Comparison of ENCODE assay signal across 8 cellular contexts in the genomic region with DNA sequence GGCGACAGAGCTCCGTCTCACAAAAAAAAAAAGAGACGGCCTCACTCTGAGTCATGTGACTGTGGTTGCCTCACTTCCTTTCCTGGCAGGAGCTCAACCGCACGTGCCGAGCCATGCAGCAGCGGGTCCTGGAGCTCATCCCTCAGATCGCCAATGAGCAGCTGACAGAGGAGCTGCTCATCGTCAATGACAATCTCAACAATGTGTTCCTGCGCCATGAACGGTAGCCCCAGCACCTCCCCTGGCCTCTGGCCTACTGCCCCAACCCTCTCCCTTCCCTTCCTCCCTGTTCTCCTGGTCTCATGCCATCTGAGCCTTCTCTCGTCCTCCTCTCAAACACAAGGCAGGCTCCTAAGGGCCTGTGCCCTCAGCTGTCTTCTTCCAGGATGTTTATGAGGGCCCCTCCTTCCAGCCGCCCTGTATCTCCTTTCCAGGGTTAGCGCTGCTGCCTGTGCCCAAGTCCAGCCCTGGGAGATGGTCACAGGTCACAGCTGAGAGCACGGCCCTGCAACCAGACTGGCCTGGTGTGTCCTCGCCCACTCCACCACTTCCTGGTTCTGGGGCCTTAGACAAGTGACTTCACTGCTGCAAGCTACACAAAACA. TPM values are rescaled to one million over a fixed set of nuclear protein-coding genes. Genes with fewer than 3 reads are reported as not detected.
DNase-seq lines count a peak whose midpoint lies in the region; ATAC-seq, FAIRE-seq and TF ChIP-seq lines count a peak whose summit lies in the region.

No MANE protein-coding gene starts in this region.

- DNase-seq in DND-41 (peak; percentile 88), SKM-1 (lab: John Stamatoyannopoulos, UW; ENCODE audit: unreplicated experiment) (peak; percentile 92), kidney (peak; percentile 93), H7 (no peak), GOT3 (lab: John Stamatoyannopoulos, UW) (no peak)
- peak; percentile 61 for DNase-seq in activated naive CD8-positive, alpha-beta T cell treated with anti-CD3 and anti-CD28 coated beads for 36 hours
- peak; percentile 52 to 65 for DNase-seq in stimulated activated CD4-positive, alpha-beta T cell treated with anti-CD3 and anti-CD28 coated beads, Interleukin-4, amount 100 ng/mL, for 4 hours

- FAIRE-seq in kidney (lab: Jason Lieb, UNC), result no peak

- H3K36me3 Mint-ChIP-seq in activated naive CD8-positive, alpha-beta T cell treated with anti-CD3 and anti-CD28 coated beads for 36 hours, result peaks cover 13% of the 10 kb centered on the region

- H3K4me3 ChIP-seq in DND-41 (ENCODE audit: low read depth in 1 of 2, low read length in 2 of 2) (peak overlapping the region in 1 of 2 experiments; percentile 47; a peak in 1 of 4 replicates), kidney (ENCODE audit: low read length in 2 of 2) (no peak overlapping the region), H7 (ENCODE audit: insufficient read depth, low read depth, low read length) (no peak overlapping the region)

- peaks cover 34% of the 10 kb centered on the region for H3K4me1 Mint-ChIP-seq in activated naive CD8-positive, alpha-beta T cell treated with anti-CD3 and anti-CD28 coated beads for 36 hours

- H2AFZ ChIP-seq in DND-41 (ENCODE audit: low read depth, low read length), result peak overlapping the region; percentile 77; the same call in 1 of the 2 replicates

- H3K9ac ChIP-seq in DND-41 (ENCODE audit: low read depth, low read length) (peak overlapping the region; percentile 31; the same call in 1 of the 2 replicates), kidney (ENCODE audit: low read length in 2 of 2) (no peak overlapping the region)

- TF ChIP-seq CTCF in DND-41 (IDR thresholded peaks at IDR 0.05; ENCODE audit: borderline replicate concordance, extremely low read depth, low read length, poor library complexity, severe bottlenecking) (no peak), kidney (IDR thresholded peaks at IDR 0.05; ENCODE audit: borderline replicate concordance, extremely low read depth, insufficient read depth) (no peak)

- H3K27me3 ChIP-seq in DND-41 (ENCODE audit: insufficient read depth, low read length, poor library complexity) (no peaks in the 10 kb centered on the region), H7 (ENCODE audit: control insufficient read depth, insufficient read depth, low read length) (no peaks in the 10 kb centered on the region)

- H3K36me3 ChIP-seq in DND-41 (ENCODE audit: insufficient read depth, low read length), result peaks cover 54% of the 10 kb centered on the region
- peaks cover 42 to 74% of the 10 kb centered on the region in 2 donors for H3K36me3 ChIP-seq in kidney (ENCODE audit: control insufficient read depth in 1 of 2, insufficient read depth in 2 of 2, low read length in 2 of 2)
- peaks cover 5% of the 10 kb centered on the region for H3K36me3 ChIP-seq in H7 (replicated peaks; ENCODE audit: control insufficient read depth, insufficient read depth, low read length)

- no peaks in the 10 kb centered on the region for H3K9me3 Mint-ChIP-seq in activated naive CD8-positive, alpha-beta T cell treated with anti-CD3 and anti-CD28 coated beads for 36 hours

- no peaks in the 10 kb centered on the region for H3K9me3 ChIP-seq in DND-41 (ENCODE audit: insufficient read depth, low read length, severe bottlenecking)
- no peaks in the 10 kb centered on the region for H3K9me3 ChIP-seq in kidney (ENCODE audit: control insufficient read depth in 1 of 2, low read length in 2 of 2)

- peak; percentile 93 for ATAC-seq in DND-41 (ENCODE audit: insufficient read depth, low read depth)
- no peak for ATAC-seq in GM19452 (IDR thresholded peaks at IDR 0.05; ENCODE audit: unreplicated experiment)

- H3K4me2 ChIP-seq in DND-41 (ENCODE audit: insufficient read depth, low read length), result peak overlapping the region; percentile 62

- H4K20me1 ChIP-seq in DND-41 (ENCODE audit: insufficient read depth, low read length), result no peaks in the 10 kb centered on the region

- no peaks in the 10 kb centered on the region for H3K79me2 ChIP-seq in DND-41 (ENCODE audit: insufficient read depth, low read length)

- no peaks in the 10 kb centered on the region for H3K27me3 Mint-ChIP-seq in activated naive CD8-positive, alpha-beta T cell treated with anti-CD3 and anti-CD28 coated beads for 36 hours

- H3K27ac ChIP-seq in DND-41 (ENCODE audit: low read length), result peak overlapping the region; percentile 80
- peak overlapping the region; percentile 16 to 33 for H3K27ac ChIP-seq in kidney (ENCODE audit: low read depth in 2 of 2, low read length in 2 of 2)

- intact Hi-C loops in kidney (cut with DNase I), result no loop called here

- peaks cover 19% of the 10 kb centered on the region for H3K4me1 ChIP-seq in DND-41 (ENCODE audit: insufficient read depth, low read length)
- H3K4me1 ChIP-seq in kidney (ENCODE audit: control insufficient read depth in 1 of 2, insufficient read depth in 1 of 2, low read depth in 1 of 2, low read length in 2 of 2), result peaks cover 0 to 4% of the 10 kb centered on the region in 2 donors

- H3K27ac Mint-ChIP-seq in activated naive CD8-positive, alpha-beta T cell treated with anti-CD3 and anti-CD28 coated beads for 36 hours, result peak overlapping the region; percentile 94

- peak overlapping the region; percentile 84 for H3K4me3 Mint-ChIP-seq in activated naive CD8-positive, alpha-beta T cell treated with anti-CD3 and anti-CD28 coated beads for 36 hours

RNA-seq across cellular contexts. Expression of gene TOM1, which starts 30.7 kb away (rescaled TPM):
- total RNA-seq in activated naive CD8-positive, alpha-beta T cell treated with anti-CD3 and anti-CD28 coated beads for 36 hours, result 10 to 100 TPM; 13.9 to 14.5 TPM
- total RNA-seq in kidney, result 68.2 TPM
- 67.0 TPM for polyA plus RNA-seq in kidney (ENCODE audit: insufficient read depth, low read depth, low replicate concordance)
- 27.1 and 28.1 TPM in 2 replicates for total RNA-seq in H7 (2014; rRNA removed; shearing (Covaris generic))

RNA-seq across cellular contexts. Expression of gene HMOX1, which starts 50.5 kb away (rescaled TPM):
- under 1 TPM; 0.26 to 0.39 TPM for total RNA-seq in activated naive CD8-positive, alpha-beta T cell treated with anti-CD3 and anti-CD28 coated beads for 36 hours
- total RNA-seq in kidney, result 37.7 TPM
- polyA plus RNA-seq in kidney (ENCODE audit: insufficient read depth, low read depth, low replicate concordance), result 234 TPM
- total RNA-seq in H7 (2014; rRNA removed; shearing (Covaris generic)), result 8.3 and 20.6 TPM in 2 replicates

Comparison
In these comparisons a context has a peak if more than half of its experiments do, and no peak if none do; other contexts are left out.
1. DNase-seq: peak in DND-41 (single experiment), SKM-1 (single experiment), activated naive CD8-positive, alpha-beta T cell treated with anti-CD3 and anti-CD28 coated beads for 36 hours (single experiment), kidney (single experiment) and stimulated activated CD4-positive, alpha-beta T cell treated with anti-CD3 and anti-CD28 coated beads, Interleukin-4, amount 100 ng/mL, for 4 hours (2 of 2); none in H7 (single experiment) and GOT3 (single experiment).